1 cellular context compared by ENCODE assay signal in the genomic region with DNA sequence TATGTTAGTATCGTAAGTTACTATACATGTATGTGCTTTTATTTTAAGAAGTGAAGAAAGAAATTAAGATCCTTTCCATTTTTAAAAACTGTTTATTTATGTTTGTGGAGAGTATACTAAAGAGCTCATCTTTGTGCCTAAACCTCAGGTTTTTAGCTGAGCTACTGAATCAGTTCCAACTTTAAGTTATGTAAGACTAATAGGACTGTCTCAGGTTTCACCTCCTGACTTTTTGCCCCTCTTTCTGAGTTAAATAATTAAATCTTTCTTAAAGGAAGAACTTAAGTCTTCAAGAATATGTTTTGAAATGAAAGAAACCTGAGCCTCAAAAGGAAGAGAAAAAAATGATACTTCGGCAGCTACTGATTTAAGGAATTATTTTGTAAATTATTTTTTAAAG.
TF ChIP-seq lines count a peak whose summit lies in the region.

No MANE protein-coding gene starts in this region.

TF ChIP-seq in HepG2, 621 proteins besides CTCF, POLR2A, EP300 and RAD21 (continued from another document):
- TF ChIP-seq IKZF5 (CRISPR knock-in tag; IDR thresholded peaks at IDR 0.05) (no peak), SIX1 (CRISPR knock-in tag; IDR thresholded peaks at IDR 0.05; ENCODE audit: borderline replicate concordance) (peak; percentile 79; the same call in 1 of the 2 replicates), MTERF4 (CRISPR knock-in tag; IDR thresholded peaks at IDR 0.05) (no peak)
